In the genomic region with DNA sequence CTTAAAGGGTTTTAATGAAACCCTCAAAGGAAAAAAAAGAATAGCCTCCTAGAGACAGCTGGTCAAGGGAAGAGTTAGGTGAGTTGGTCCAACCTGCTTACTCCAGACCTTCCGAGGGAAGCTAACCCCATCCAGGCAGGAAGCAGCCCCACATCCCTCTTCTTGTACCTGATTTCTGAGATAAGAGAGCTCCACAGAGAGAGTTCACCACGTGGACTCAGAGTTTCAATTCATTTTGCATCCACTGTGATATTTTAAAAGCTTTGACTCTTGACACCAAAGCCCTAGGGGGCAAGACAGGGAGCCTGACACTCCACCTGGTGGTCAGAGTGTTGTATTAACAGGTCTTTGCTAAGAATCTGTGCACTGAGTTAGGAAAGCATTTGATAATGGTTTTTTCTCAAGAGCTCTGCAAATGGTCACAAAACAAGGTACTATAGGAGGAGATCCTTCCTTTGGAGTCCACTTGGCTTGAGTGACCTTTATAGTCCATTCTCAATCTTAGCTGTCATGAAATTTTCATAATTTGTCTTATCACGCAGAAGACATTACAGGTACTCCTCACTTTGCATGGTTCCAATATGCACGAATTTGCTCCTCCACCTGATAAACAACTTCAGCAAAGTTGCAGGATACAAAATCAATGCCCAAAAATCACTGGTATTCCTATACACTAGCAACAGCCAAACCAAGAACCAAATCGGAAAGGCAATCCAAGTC, we compare ENCODE assay signal across 9 cellular contexts. TPM values are rescaled to one million over a fixed set of nuclear protein-coding genes. Genes with fewer than 3 reads are reported as not detected.
DNase-seq lines count a peak whose midpoint lies in the region; ATAC-seq and TF ChIP-seq lines count a peak whose summit lies in the region.
"Had no signal": no experiment of that assay in that cellular context is flagged by ENCODE, and none has a peak within 500 bp of the region (broad histone marks: within the 10 kb centered on the region; RNA-seq: fewer than 3 reads in every experiment).

No MANE protein-coding gene starts in this region.

- H3K4me3 ChIP-seq in heart left ventricle (no peak overlapping the region), spleen (no peak overlapping the region)

- peak; percentile 58 for DNase-seq in EL
- peak; percentile 72 for DNase-seq in KBM-7
- peak; percentile 48 to 64 for DNase-seq in SHP77 (lab: John Stamatoyannopoulos, UW)
- DNase-seq in activated effector memory CD4-positive, alpha-beta T cell treated with anti-CD3 and anti-CD28 coated beads, Interleukin-2, amount 50 U/mL, for 16 hours, result peak; percentile 88
- DNase-seq in heart left ventricle, result peak in 4 of 5 donors; percentile 39 to 48 (median 44)
- peak; percentile 88 for DNase-seq in spleen
- no peak for DNase-seq in OCI-M2 (lab: John Stamatoyannopoulos, UW; ENCODE audit: unreplicated experiment)

- ATAC-seq in GM21717 (IDR thresholded peaks at IDR 0.05; ENCODE audit: unreplicated experiment) (peak; percentile 92), heart left ventricle (peak in 3 of 4 donors; percentile 79 to 83 (median 83))

- intact Hi-C loops in heart left ventricle (cut with DNase I) (loop anchor here (1.0 to 5.0 kb wide), 6 partner anchors 80 to 136 kb away; no protein-coding TSS in a partner anchor), spleen (cut with DNase I; ENCODE audit: low total_unique reads) (loop anchor here (5.0 to 10.0 kb wide), 2 partner anchors 57 to 135 kb away; partner anchors contain the start of gene RIPOR2)

- H3K27ac ChIP-seq in heart left ventricle, result peak overlapping the region in 1 of 12 donors; percentile 43
- H3K27ac ChIP-seq in spleen, result peak overlapping the region in 7 of 8 donors; percentile 8 to 92 (median 62)
- H3K27ac ChIP-seq: epithelial cell of prostate had no signal

- no peaks in the 10 kb centered on the region for H3K27me3 ChIP-seq in heart left ventricle
- no peaks in the 10 kb centered on the region for H3K27me3 ChIP-seq in spleen (replicated peaks in 1 of 7)

- peaks cover 0 to 18% (median 0%) of the 10 kb centered on the region in 12 donors for H3K9me3 ChIP-seq in heart left ventricle
- H3K9me3 ChIP-seq in spleen, result peaks cover 0 to 8% (median 3%) of the 10 kb centered on the region in 8 donors

- peaks cover 0 to 22% (median 0%) of the 10 kb centered on the region in 12 donors for H3K4me1 ChIP-seq in heart left ventricle
- H3K4me1 ChIP-seq in spleen, result peaks cover 9 to 76% (median 34%) of the 10 kb centered on the region in 6 donors

- H3K36me3 ChIP-seq in heart left ventricle, result no peaks in the 10 kb centered on the region
- H3K36me3 ChIP-seq in spleen, result no peaks in the 10 kb centered on the region

- in situ Hi-C loops in KBM-7 (cut with MboI; ENCODE audit: low pct_unique_long_range_greater_than_20kb, low sequenced_read_pairs), result no loop called here

- TF ChIP-seq CTCF in heart left ventricle (IDR thresholded peaks at IDR 0.05), result peak; percentile 59 to 85 (median 74)
- TF ChIP-seq CTCF in spleen (IDR thresholded peaks at IDR 0.05 in 8 of 11, conservative IDR thresholded peaks at IDR 0.05 in 3 of 11), result peak; percentile 71 to 89 (median 80)

- WGBS in heart left ventricle, 4 donors, result 72 to 78% (median 74%) methylated on average over 5 of the region's 5 CpGs
- WGBS in spleen, 5 donors, result 65 to 71% (median 70%) methylated on average over 5 of the region's 5 CpGs

- no peak for TF ChIP-seq POLR2A in heart left ventricle (IDR thresholded peaks at IDR 0.05)
- TF ChIP-seq POLR2A in spleen (IDR thresholded peaks at IDR 0.05), result no peak

RNA-seq across cellular contexts. Expression of gene RIPOR2, which starts 56.1 kb away (rescaled TPM):
- total RNA-seq in heart left ventricle, result 10 to 100 TPM in 1 of 9 donors, 1 to 10 TPM in 8; 2.7 to 14.2 (median 4.6) TPM
- 1 to 10 TPM in 1 of 2 donors, under 1 TPM in 1; 0.76 to 1.9 TPM for polyA plus RNA-seq in heart left ventricle
- total RNA-seq in spleen, result 100 to 1,000 TPM; 128 to 247 (median 172) TPM
- 10 to 100 TPM; 40.6 to 43.4 (median 41.2) TPM for polyA plus RNA-seq in spleen

Comparison
In these comparisons a context has a peak if more than half of its experiments do, and no peak if none do; other contexts are left out.
1. RNA of gene RIPOR2, which starts 56.1 kb away (total RNA-seq): 128 to 247 TPM in spleen; 2.7 to 14.2 TPM in heart left ventricle; every median in the first group is over 4 times any median in the second.